7 cellular contexts compared by ENCODE assay signal in genomic region chr17:59850311-59850710, GRCh38. TPM values are rescaled to one million over a fixed set of nuclear protein-coding genes. Genes with fewer than 3 reads are reported as not detected.
DNase-seq lines count a peak whose midpoint lies in the region; ATAC-seq, FAIRE-seq and TF ChIP-seq lines count a peak whose summit lies in the region.
"Not testable (repeated sequence)": the region's sequence is repeated elsewhere in the genome, so short reads cannot be mapped to it uniquely, and the experiment has no call there.

No MANE protein-coding gene starts in this region.

- H3K4me3 Mint-ChIP-seq in Calu3 (ENCODE audit: low read depth, unreplicated experiment) = peak overlapping the region; percentile 32
- H3K4me3 Mint-ChIP-seq in activated T-cell treated with anti-CD3 and anti-CD28 coated beads, Interleukin-2, amount 50 U/mL, for 72 hours; dendritic cell treated with granulocyte-macrophage colony-stimulating factor and Interleukin-4, amounts not matched to agents 40 ng/mL and 50 ng/mL, for 4 days: not testable (repeated sequence)

- peak overlapping the region; percentile 100 for H3K27ac Mint-ChIP-seq in Calu3 (ENCODE audit: unreplicated experiment)
- H3K27ac Mint-ChIP-seq in activated T-cell treated with anti-CD3 and anti-CD28 coated beads, Interleukin-2, amount 50 U/mL, for 72 hours = peak overlapping the region; percentile 70
- H3K27ac Mint-ChIP-seq in dendritic cell treated with granulocyte-macrophage colony-stimulating factor and Interleukin-4, amounts not matched to agents 40 ng/mL and 50 ng/mL, for 4 days = peak overlapping the region; percentile 100

- peaks cover 13 to 70% (median 30%) of the 10 kb centered on the region in 4 donors for H3K4me1 ChIP-seq in Peyer's patch
- peaks cover 52 to 58% of the 10 kb centered on the region in 2 donors for H3K4me1 ChIP-seq in mucosa of rectum (ENCODE audit: control insufficient read depth in 2 of 2, insufficient read depth in 2 of 2, low read length in 2 of 2)
- H3K4me1 ChIP-seq in small intestine (ENCODE audit: control insufficient read depth in 2 of 2, insufficient read depth in 1 of 2, low read depth in 1 of 2, low read length in 1 of 2) = not testable (repeated sequence)
- H3K4me1 ChIP-seq in uterus = peaks cover 13 to 18% of the 10 kb centered on the region in 2 donors

- H3K36me3 ChIP-seq in Peyer's patch; mucosa of rectum (ENCODE audit: control insufficient read depth in 2 of 2, insufficient read depth in 2 of 2, low read length in 2 of 2); small intestine (ENCODE audit: control insufficient read depth in 2 of 2, insufficient read depth in 2 of 2, low read length in 2 of 2); uterus: not testable (repeated sequence)

- not testable (repeated sequence) for H3K27me3 ChIP-seq in Peyer's patch; mucosa of rectum (ENCODE audit: control insufficient read depth in 2 of 2, insufficient read depth in 2 of 2, low read length in 2 of 2); small intestine (ENCODE audit: control insufficient read depth in 2 of 2, insufficient read depth in 2 of 2, low read length in 2 of 2); uterus

- H3K27ac ChIP-seq in Peyer's patch = peak overlapping the region in 3 of 4 donors; percentile 7 to 94 (median 60)
- peak overlapping the region; percentile 95 to 100 for H3K27ac ChIP-seq in mucosa of rectum (ENCODE audit: low read depth in 2 of 2, low read length in 2 of 2)
- peak overlapping the region in 1 of 2 donors; percentile 51 for H3K27ac ChIP-seq in small intestine (ENCODE audit: low read depth in 1 of 2, low read length in 1 of 2)
- H3K27ac ChIP-seq in uterus = peak overlapping the region; percentile 83 to 84

- intact Hi-C loops in Calu3 (cut with micrococcal nuclease; ENCODE audit: unreplicated experiment); dendritic cell treated with granulocyte-macrophage colony-stimulating factor and Interleukin-4, amounts not matched to agents 40 ng/mL and 50 ng/mL, for 4 days (cut with micrococcal nuclease); uterus (cut with DNase I; ENCODE audit: low total_unique reads): not testable (repeated sequence)

- WGBS in small intestine, 3 donors = 43 to 76% (median 56%) methylated on average over 13 to 15 of the region's 15 CpGs

- H3K9me3 Mint-ChIP-seq in Calu3 (ENCODE audit: low read depth, unreplicated experiment); activated T-cell treated with anti-CD3 and anti-CD28 coated beads, Interleukin-2, amount 50 U/mL, for 72 hours; dendritic cell treated with granulocyte-macrophage colony-stimulating factor and Interleukin-4, amounts not matched to agents 40 ng/mL and 50 ng/mL, for 4 days: not testable (repeated sequence)

- not testable (repeated sequence) for FAIRE-seq in small intestine (lab: Jason Lieb, UNC)

- not testable (repeated sequence) for BruUV-seq in Calu3 (replicated peaks; lab: Mats Ljungman, UMichigan)

- not testable (repeated sequence) for H3K4me3 ChIP-seq in Peyer's patch; mucosa of rectum (ENCODE audit: low read length in 2 of 2); small intestine (ENCODE audit: low read depth in 1 of 2, low read length in 2 of 2); uterus

- DNase-seq in Calu3; activated T-cell treated with anti-CD3 and anti-CD28 coated beads, Interleukin-2, amount 50 U/mL, for 72 hours; uterus: not testable (repeated sequence)
- DNase-seq in Peyer's patch (peak in 1 of 3 donors; percentile 40), small intestine (peak; percentile 32)

- not testable (repeated sequence) for H3K27me3 Mint-ChIP-seq in Calu3 (ENCODE audit: unreplicated experiment); activated T-cell treated with anti-CD3 and anti-CD28 coated beads, Interleukin-2, amount 50 U/mL, for 72 hours (ENCODE audit: low read depth); dendritic cell treated with granulocyte-macrophage colony-stimulating factor and Interleukin-4, amounts not matched to agents 40 ng/mL and 50 ng/mL, for 4 days

- TF ChIP-seq POLR2A in Peyer's patch (IDR thresholded peaks at IDR 0.05); uterus (IDR thresholded peaks at IDR 0.05): not testable (repeated sequence)

- H3K9me3 ChIP-seq in Peyer's patch; mucosa of rectum (ENCODE audit: control insufficient read depth in 2 of 2, low read length in 2 of 2); small intestine (ENCODE audit: control insufficient read depth, low read depth); uterus: not testable (repeated sequence)

- CTCF ChIA-PET in Calu3 (lab: Charles Lee) = interaction anchor here (0.8 kb wide), 1 partner anchor 9 kb away, joined by 4 read pairs; no protein-coding TSS in a partner anchor

- H3K9ac ChIP-seq in mucosa of rectum (ENCODE audit: low read depth in 1 of 2, low read length in 2 of 2) = not testable (repeated sequence)

- H3K4me1 Mint-ChIP-seq in Calu3 (ENCODE audit: low read depth, unreplicated experiment) = peaks cover 41% of the 10 kb centered on the region
- peaks cover 86% of the 10 kb centered on the region for H3K4me1 Mint-ChIP-seq in activated T-cell treated with anti-CD3 and anti-CD28 coated beads, Interleukin-2, amount 50 U/mL, for 72 hours (ENCODE audit: low read depth)
- H3K4me1 Mint-ChIP-seq in dendritic cell treated with granulocyte-macrophage colony-stimulating factor and Interleukin-4, amounts not matched to agents 40 ng/mL and 50 ng/mL, for 4 days (ENCODE audit: low read depth) = peaks cover 86% of the 10 kb centered on the region

- ATAC-seq in activated T-cell treated with anti-CD3 and anti-CD28 coated beads, Interleukin-2, amount 50 U/mL, for 72 hours (replicated peaks in 1 of 2) = not testable (repeated sequence)

- TF ChIP-seq CTCF in Calu3 (IDR thresholded peaks at IDR 0.05; ENCODE audit: unreplicated experiment); Peyer's patch (IDR thresholded peaks at IDR 0.05); uterus (IDR thresholded peaks at IDR 0.05): not testable (repeated sequence)

- H3K36me3 Mint-ChIP-seq in Calu3 (ENCODE audit: insufficient read depth, unreplicated experiment) = peaks cover 73% of the 10 kb centered on the region
- not testable (repeated sequence) for H3K36me3 Mint-ChIP-seq in activated T-cell treated with anti-CD3 and anti-CD28 coated beads, Interleukin-2, amount 50 U/mL, for 72 hours (ENCODE audit: insufficient read depth in 2 of 2); dendritic cell treated with granulocyte-macrophage colony-stimulating factor and Interleukin-4, amounts not matched to agents 40 ng/mL and 50 ng/mL, for 4 days (ENCODE audit: low read depth)

RNA-seq across cellular contexts. Expression of gene TUBD1, which starts 42.4 kb away (rescaled TPM):
- total RNA-seq in Calu3 (2022) (5.0 and 12.6 TPM in 2 replicates), Peyer's patch (10 to 100 TPM in 1 of 4 donors, 1 to 10 TPM in 3; 8.4 to 12.2 (median 9.5) TPM), uterus (10 to 100 TPM in 3 of 4 donors, 1 to 10 TPM in 1; 7.7 to 62.9 (median 18.7) TPM)
- 10 to 100 TPM; 13.8 to 14.3 TPM for total RNA-seq in activated T-cell treated with anti-CD3 and anti-CD28 coated beads, Interleukin-2, amount 50 U/mL, for 72 hours
- polyA plus RNA-seq in small intestine = 1 to 10 TPM; 5.2 to 8.1 (median 6.8) TPM

RNA-seq across cellular contexts. Expression of gene RPS6KB1, which starts 42.6 kb away (rescaled TPM):
- 29.9 and 34.5 TPM in 2 replicates for total RNA-seq in Calu3 (2022)
- 10 to 100 TPM; 21.5 to 43.0 (median 29.9) TPM for total RNA-seq in Peyer's patch
- total RNA-seq in activated T-cell treated with anti-CD3 and anti-CD28 coated beads, Interleukin-2, amount 50 U/mL, for 72 hours = 10 to 100 TPM; 65.8 to 68.8 TPM
- 10 to 100 TPM in 1 of 3 donors, 1 to 10 TPM in 2; 6.5 to 10.6 (median 8.9) TPM for polyA plus RNA-seq in small intestine
- 10 to 100 TPM; 19.2 to 86.2 (median 55.8) TPM for total RNA-seq in uterus
